7 cellular contexts compared by ENCODE assay signal in the genomic region with DNA sequence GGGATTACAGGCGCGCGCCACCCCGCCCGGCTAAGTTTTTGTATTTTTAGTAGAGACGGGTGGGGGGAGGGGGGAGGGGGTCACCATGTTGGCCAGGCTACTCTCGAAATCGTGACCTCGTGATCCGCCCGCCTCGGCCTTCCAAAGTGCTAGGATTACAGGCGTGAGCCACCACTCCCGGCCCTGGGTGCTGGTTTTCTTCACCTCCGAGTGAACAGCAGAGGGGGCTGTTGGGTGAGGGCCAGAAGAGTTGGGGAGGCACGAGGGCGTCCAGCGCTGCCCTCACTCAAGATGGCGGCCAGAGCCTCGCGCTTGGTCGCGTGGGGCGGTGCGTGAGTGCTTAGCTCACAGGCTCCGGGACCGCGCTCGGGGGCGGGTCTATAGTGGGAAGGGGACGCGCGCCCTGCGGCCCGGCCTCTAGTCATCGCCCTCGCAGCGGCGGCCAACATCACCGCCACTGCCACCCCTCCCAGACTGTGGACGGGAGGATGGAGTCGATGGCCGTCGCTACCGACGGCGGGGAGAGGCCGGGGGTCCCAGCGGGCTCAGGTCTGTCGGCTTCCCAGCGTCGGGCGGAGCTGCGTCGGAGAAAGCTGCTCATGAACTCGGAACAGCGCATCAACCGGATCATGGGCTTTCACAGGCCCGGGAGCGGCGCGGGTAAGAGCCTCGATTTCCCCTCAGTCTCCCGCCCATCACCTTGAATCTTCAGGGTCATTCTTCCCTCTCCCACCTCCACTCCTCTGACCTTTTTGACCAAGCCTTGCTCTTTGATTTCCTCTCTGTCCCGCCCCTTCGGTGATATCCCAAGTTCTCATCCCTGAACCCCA. TPM values are rescaled to one million over a fixed set of nuclear protein-coding genes. Genes with fewer than 3 reads are reported as not detected.
DNase-seq lines count a peak whose midpoint lies in the region; ATAC-seq and TF ChIP-seq lines count a peak whose summit lies in the region.

CAMLG (plus strand) TSS at position 416 of the 830 bp plus-strand sequence; CDS start at position 489, 73 bp downstream.

- peak; percentile 84 for TF ChIP-seq POLR2A in GM18505 (IDR thresholded peaks at IDR 0.05; ENCODE audit: borderline replicate concordance, extremely low read depth, insufficient read depth, insufficient read length)

- peak; percentile 54 for TF ChIP-seq CTCF in astrocyte of the cerebellum (IDR thresholded peaks at IDR 0.05; ENCODE audit: low read depth, low read length, missing control alignments)

- ATAC-seq in GM18505 (IDR thresholded peaks at IDR 0.05; ENCODE audit: unreplicated experiment) (peak; percentile 95), HG02973 (IDR thresholded peaks at IDR 0.05; ENCODE audit: unreplicated experiment) (peak; percentile 92)

- peak; percentile 98 for DNase-seq in NCI-H2029 (lab: John Stamatoyannopoulos, UW)
- peak; percentile 95 for DNase-seq in T-helper 22 cell (ENCODE audit: low read depth)
- DNase-seq in astrocyte of the cerebellum (ENCODE audit: low read depth): peak; percentile 95
- peak; percentile 92 for DNase-seq in hepatic stellate cell (ENCODE audit: low spot score)
- peak; percentile 91 for DNase-seq in renal cortical epithelial cell (ENCODE audit: low read depth)

- peak within 1 kb of the TSS; percentile 77 for H3K4me3 ChIP-seq in astrocyte of the cerebellum (ENCODE audit: low read depth, low read length)

- in situ Hi-C loops in astrocyte of the cerebellum (cut with HindIII; ENCODE audit: low sequenced_read_pairs): no loop called here

RNA-seq across cellular contexts. Expression of gene CAMLG, which starts in this region (rescaled TPM):
- total RNA-seq in renal cortical epithelial cell: 27.8 and 34.9 TPM in 2 replicates

Comparison
In these comparisons a context has a peak if more than half of its experiments do, and no peak if none do; other contexts are left out.
1. Peak in every context shown above with its lines: DNase-seq, ATAC-seq and H3K4me3 ChIP-seq.